8 cellular contexts compared by ENCODE assay signal in the genomic region with DNA sequence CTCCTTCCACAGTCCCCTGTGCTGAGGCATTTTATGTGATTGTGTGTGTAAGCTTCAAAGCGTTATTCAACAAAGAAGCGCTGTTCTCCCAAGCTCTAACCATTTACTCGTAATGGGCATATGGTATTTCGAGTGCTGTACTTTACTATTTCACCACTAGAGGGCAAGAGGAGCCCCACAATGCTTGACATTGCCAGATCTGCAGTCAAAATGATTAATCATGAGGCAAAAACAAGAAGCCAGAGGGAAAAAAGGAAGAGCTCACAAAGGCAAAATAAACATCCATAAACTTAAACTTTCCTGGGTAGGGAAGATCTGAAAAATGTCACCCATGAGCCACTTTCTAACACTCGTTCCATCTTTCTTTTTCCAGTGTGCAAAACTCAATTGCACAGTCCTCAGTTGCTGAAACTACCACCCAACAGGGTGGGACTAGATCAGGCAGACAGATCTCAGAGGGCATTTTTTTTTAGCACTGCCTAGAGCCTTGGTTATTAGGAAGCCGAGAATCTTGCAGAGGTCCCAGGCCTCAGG.
DNase-seq lines count a peak whose midpoint lies in the region; ATAC-seq and TF ChIP-seq lines count a peak whose summit lies in the region.

No MANE protein-coding gene starts in this region.

- DNase-seq in DMS153 treated with DMSO at 0.1 percent for 48 hours (lab: John Stamatoyannopoulos, UW; ENCODE audit: unreplicated experiment) (peak; percentile 64), NCI-H524 treated with DMSO at 0.1 percent for 48 hours (lab: John Stamatoyannopoulos, UW) (peak; percentile 56), astrocyte of the spinal cord (ENCODE audit: low read depth, low spot score) (peak; percentile 84), iPS DF 4.7 (ENCODE audit: extremely low read depth, low spot score) (peak; percentile 78)
- no peak for DNase-seq in stimulated activated CD8-positive, alpha-beta memory T cell treated with anti-CD3 and anti-CD28 coated beads, Interleukin-4, amount 100 ng/mL, for 48 hours

- H3K4me1 ChIP-seq in skeletal muscle tissue (ENCODE audit: control insufficient read depth in 3 of 3, insufficient read depth in 3 of 3, low read length in 3 of 3) = peaks cover 0 to 5% (median 5%) of the 10 kb centered on the region in 3 donors

- no peak overlapping the region for H3K4me3 ChIP-seq in astrocyte of the spinal cord (ENCODE audit: low read depth, low read length)
- peak overlapping the region in 1 of 3 donors; percentile 20 for H3K4me3 ChIP-seq in skeletal muscle tissue (ENCODE audit: low read length in 3 of 3)

- H3K9ac ChIP-seq in skeletal muscle tissue (ENCODE audit: low read depth in 1 of 3, low read length in 3 of 3) = peak overlapping the region in 1 of 3 donors; percentile 6

- H3K36me3 ChIP-seq in skeletal muscle tissue (ENCODE audit: control insufficient read depth in 3 of 3, insufficient read depth in 3 of 3, low read length in 3 of 3) = no peaks in the 10 kb centered on the region

- H3K9me3 ChIP-seq in skeletal muscle tissue (ENCODE audit: control insufficient read depth in 3 of 3, low read length in 3 of 3) = no peaks in the 10 kb centered on the region

- peak overlapping the region; percentile 59 for H3K27ac ChIP-seq in skeletal muscle tissue (ENCODE audit: low read depth, low read length)

- in situ Hi-C loops in astrocyte of the spinal cord (cut with HindIII; ENCODE audit: low sequenced_read_pairs) = no loop called here

- TF ChIP-seq CTCF in astrocyte of the spinal cord (IDR thresholded peaks at IDR 0.05; ENCODE audit: low read depth, low read length) = peak; percentile 79

- no peaks in the 10 kb centered on the region for H3K27me3 ChIP-seq in skeletal muscle tissue (ENCODE audit: control insufficient read depth in 3 of 3, insufficient read depth in 3 of 3, low read length in 3 of 3)

- ATAC-seq in GM19455 (IDR thresholded peaks at IDR 0.05; ENCODE audit: unreplicated experiment) = peak; percentile 89
- ATAC-seq in HG03565 (IDR thresholded peaks at IDR 0.05; ENCODE audit: unreplicated experiment) = peak; percentile 88
